ENCODE assay signal across 8 cellular contexts in genomic region chr22:41532908-41533825, GRCh38. TPM values are rescaled to one million over a fixed set of nuclear protein-coding genes. Genes with fewer than 3 reads are reported as not detected.
DNase-seq lines count a peak whose midpoint lies in the region; ATAC-seq, FAIRE-seq and TF ChIP-seq lines count a peak whose summit lies in the region.

No MANE protein-coding gene starts in this region.

- peak overlapping the region; percentile 10 to 36 for H3K27ac ChIP-seq in breast epithelium
- no peak overlapping the region for H3K27ac ChIP-seq in kidney (ENCODE audit: low read depth in 2 of 2, low read length in 2 of 2)

- no peak for TF ChIP-seq POLR2A in breast epithelium (IDR thresholded peaks at IDR 0.05)

- intact Hi-C loops in breast epithelium (cut with DNase I; ENCODE audit: low total_unique reads): no loop called here
- intact Hi-C loops in kidney (cut with DNase I): no loop called here

- H3K36me3 ChIP-seq in breast epithelium (peaks cover 6% of the 10 kb centered on the region), kidney (ENCODE audit: control insufficient read depth in 1 of 2, insufficient read depth in 2 of 2, low read length in 2 of 2) (peaks cover 15 to 28% of the 10 kb centered on the region in 2 donors)

- no peak for FAIRE-seq in kidney (lab: Jason Lieb, UNC)

- H3K27me3 ChIP-seq in breast epithelium: no peaks in the 10 kb centered on the region

- H3K4me1 ChIP-seq in breast epithelium (peaks cover 0 to 6% of the 10 kb centered on the region in 2 donors), kidney (ENCODE audit: control insufficient read depth in 1 of 2, insufficient read depth in 1 of 2, low read depth in 1 of 2, low read length in 2 of 2) (peaks cover 0 to 10% of the 10 kb centered on the region in 2 donors)

- no peaks in the 10 kb centered on the region for H3K9me3 ChIP-seq in breast epithelium
- no peaks in the 10 kb centered on the region for H3K9me3 ChIP-seq in kidney (ENCODE audit: control insufficient read depth in 1 of 2, low read length in 2 of 2)

- H3K9ac ChIP-seq in kidney (ENCODE audit: low read length in 2 of 2): peak overlapping the region in 1 of 2 donors; percentile 53

- no peak for ATAC-seq in HG02571 (IDR thresholded peaks at IDR 0.05; ENCODE audit: unreplicated experiment)
- no peak for ATAC-seq in HG02981 (IDR thresholded peaks at IDR 0.05; ENCODE audit: unreplicated experiment)

- TF ChIP-seq CTCF in WI38 (IDR thresholded peaks at IDR 0.05; ENCODE audit: low read depth, low read length): peak; percentile 79
- peak; percentile 60 to 64 (median 63) for TF ChIP-seq CTCF in breast epithelium (IDR thresholded peaks at IDR 0.05)
- TF ChIP-seq CTCF in kidney (IDR thresholded peaks at IDR 0.05; ENCODE audit: borderline replicate concordance, extremely low read depth, insufficient read depth): peak; percentile 64

- DNase-seq in ELR (ENCODE audit: low read depth) (peak; percentile 70), LoVo (ENCODE audit: low spot score) (peak; percentile 46), breast epithelium (ENCODE audit: low spot score in 2 of 2) (no peak), kidney (peak; percentile 86)
- DNase-seq in stimulated activated CD4-positive, alpha-beta T cell treated with anti-CD3 and anti-CD28 coated beads, Interleukin-2, amount 100 ng/mL, for 4 hours (ENCODE audit: low read depth): peak; percentile 37

- no peak overlapping the region for H3K4me3 ChIP-seq in WI38 (ENCODE audit: low read depth, low read length)
- no peak overlapping the region for H3K4me3 ChIP-seq in breast epithelium
- no peak overlapping the region for H3K4me3 ChIP-seq in kidney (ENCODE audit: low read length in 2 of 2)

RNA-seq across cellular contexts. Expression of gene POLR3H, which starts 11.1 kb away (rescaled TPM):
- total RNA-seq in breast epithelium: 10 to 100 TPM; 18.2 to 26.5 (median 20.2) TPM
- 39.4 TPM for total RNA-seq in kidney
- polyA plus RNA-seq in kidney (ENCODE audit: insufficient read depth, low read depth, low replicate concordance): 37.4 TPM

RNA-seq across cellular contexts. Expression of gene CSDC2, which starts 27.6 kb away (rescaled TPM):
- total RNA-seq in breast epithelium (1 to 10 TPM in 2 of 3 donors, not detected in 1; 1.6 to 1.9 TPM), kidney (7.8 TPM)
- 47.1 TPM for polyA plus RNA-seq in kidney (ENCODE audit: insufficient read depth, low read depth, low replicate concordance)

RNA-seq across cellular contexts. Expression of gene PMM1, which starts 56.5 kb away (rescaled TPM):
- total RNA-seq in breast epithelium (10 to 100 TPM; 42.7 to 74.1 (median 48.5) TPM), kidney (36.4 TPM)
- 127 TPM for polyA plus RNA-seq in kidney (ENCODE audit: insufficient read depth, low read depth, low replicate concordance)

Comparison
In these comparisons a context has a peak if more than half of its experiments do, and no peak if none do; other contexts are left out.
1. DNase-seq: peak in ELR (single experiment), LoVo (single experiment), kidney (single experiment) and stimulated activated CD4-positive, alpha-beta T cell treated with anti-CD3 and anti-CD28 coated beads, Interleukin-2, amount 100 ng/mL, for 4 hours (single experiment); none in breast epithelium (0 of 2).
2. H3K27ac ChIP-seq: peak in breast epithelium (2 of 2); none in kidney (0 of 2).
3. Peak in every context shown above with its lines, with median percentiles within 50 percentile points of each other: CTCF ChIP-seq.